19 cellular contexts compared by ENCODE assay signal in the genomic region with DNA sequence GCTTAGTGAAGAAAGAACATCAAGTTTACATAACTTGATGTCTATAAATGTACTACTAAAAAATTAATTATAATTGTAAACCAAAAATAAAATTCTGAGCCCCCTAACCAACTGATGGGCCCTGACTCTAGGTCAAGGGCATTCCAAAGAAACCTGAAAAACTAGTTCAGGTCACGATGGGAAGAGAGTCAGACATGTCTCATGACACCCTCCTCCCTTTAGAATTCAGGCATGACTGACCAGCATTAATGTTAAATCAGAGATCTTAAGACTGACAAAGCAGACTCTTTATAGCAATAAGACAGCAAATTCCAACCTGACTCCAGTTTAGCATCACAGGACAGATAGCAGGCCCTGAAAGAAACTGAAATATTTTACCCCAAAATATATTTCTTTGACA. TPM values are rescaled to one million over a fixed set of nuclear protein-coding genes. Genes with fewer than 3 reads are reported as not detected.
DNase-seq lines count a peak whose midpoint lies in the region; ATAC-seq and TF ChIP-seq lines count a peak whose summit lies in the region.
"Had no signal": no experiment of that assay in that cellular context is flagged by ENCODE, and none has a peak within 500 bp of the region (broad histone marks: within the 10 kb centered on the region; RNA-seq: fewer than 3 reads in every experiment).

No MANE protein-coding gene starts in this region.

- H4K20me1 ChIP-seq in mammary epithelial cell (ENCODE audit: insufficient read depth, low read length), result no peaks in the 10 kb centered on the region

- no peak overlapping the region for H3K4me2 ChIP-seq in mammary epithelial cell (ENCODE audit: insufficient read depth, low read depth, low read length)

- H3K4me3 ChIP-seq in mammary epithelial cell (replicated peaks in 1 of 3; ENCODE audit: insufficient read depth in 1 of 3, low read depth in 2 of 3, low read length in 3 of 3) (no peak overlapping the region), breast epithelium (no peak overlapping the region), endodermal cell (ENCODE audit: low read length) (no peak overlapping the region)

- peak overlapping the region; percentile 20 for H2AFZ ChIP-seq in mammary epithelial cell (ENCODE audit: low read depth, low read length)

- intact Hi-C loops in mammary epithelial cell (cut with micrococcal nuclease), result no loop called here
- intact Hi-C loops in breast epithelium (cut with DNase I; ENCODE audit: low total_unique reads), result no loop called here

- H3K4me1 ChIP-seq in mammary epithelial cell (ENCODE audit: insufficient read depth, low read length), result no peaks in the 10 kb centered on the region
- H3K4me1 ChIP-seq in breast epithelium, result no peaks in the 10 kb centered on the region
- H3K4me1 ChIP-seq in endodermal cell (ENCODE audit: control insufficient read depth, insufficient read depth, low read length), result peaks cover 2% of the 10 kb centered on the region
- H3K4me1 ChIP-seq: BE2C had no signal

- BruUV-seq in mammary epithelial cell (replicated peaks; lab: Mats Ljungman, UMichigan), result no TSS peak

- H3K27me3 Mint-ChIP-seq in endodermal cell (ENCODE audit: insufficient read depth), result no peaks in the 10 kb centered on the region
- H3K27me3 Mint-ChIP-seq: CD4-positive, alpha-beta T cell had no signal

- no peaks in the 10 kb centered on the region for H3K9me3 ChIP-seq in mammary epithelial cell (replicated peaks; ENCODE audit: insufficient read depth, low read length)
- no peaks in the 10 kb centered on the region for H3K9me3 ChIP-seq in breast epithelium
- no peaks in the 10 kb centered on the region for H3K9me3 ChIP-seq in endodermal cell (ENCODE audit: control insufficient read depth, low read length)
- H3K9me3 ChIP-seq: BE2C had no signal

- WGBS in mammary epithelial cell (ENCODE audit: low coverage, missing lambda C conversion rate), result 24% methylated on average over 1 of the region's 1 CpG
- 78 to 88% methylated on average over 1 of the region's 1 CpG for WGBS in endodermal cell (ENCODE audit: insufficient coverage in 1 of 2, insufficient read length in 1 of 2), 2 experiments

- H3K9me3 Mint-ChIP-seq in endodermal cell, result no peaks in the 10 kb centered on the region
- H3K9me3 Mint-ChIP-seq: CD4-positive, alpha-beta T cell had no signal

- peaks cover 24% of the 10 kb centered on the region for H3K4me1 Mint-ChIP-seq in endodermal cell

- in situ Hi-C loops in mammary epithelial cell (cut with MboI; ENCODE audit: low sequenced_read_pairs in 2 of 2), result no loop called here

- CTCF ChIA-PET in mammary epithelial cell (lab: Charles Lee; ENCODE audit: low non-redundant PET), result no interaction called here

- H3K36me3 ChIP-seq in mammary epithelial cell (ENCODE audit: insufficient read depth, low read length), result no peaks in the 10 kb centered on the region
- H3K36me3 ChIP-seq in breast epithelium, result no peaks in the 10 kb centered on the region
- H3K36me3 ChIP-seq in endodermal cell (ENCODE audit: control insufficient read depth, insufficient read depth, low read length), result no peaks in the 10 kb centered on the region
- H3K36me3 ChIP-seq: BE2C had no signal

- ATAC-seq in HG03571 (IDR thresholded peaks at IDR 0.05; ENCODE audit: unreplicated experiment) (no peak), GM21526 (IDR thresholded peaks at IDR 0.05; ENCODE audit: low FRiP score, unreplicated experiment) (no peak)

- H3K79me2 ChIP-seq in mammary epithelial cell (ENCODE audit: insufficient read depth, low read length), result no peaks in the 10 kb centered on the region

- H3K27ac ChIP-seq in mammary epithelial cell (ENCODE audit: insufficient read depth, low read depth, low read length) (no peak overlapping the region), breast epithelium (no peak overlapping the region), endodermal cell (ENCODE audit: low read depth, low read length) (no peak overlapping the region)
- H3K27ac ChIP-seq: 22Rv1 had no signal

- no peaks in the 10 kb centered on the region for H3K36me3 Mint-ChIP-seq in endodermal cell (ENCODE audit: low read depth)

- no peaks in the 10 kb centered on the region for H3K27me3 ChIP-seq in mammary epithelial cell (ENCODE audit: insufficient read depth, low read length)
- H3K27me3 ChIP-seq in breast epithelium, result no peaks in the 10 kb centered on the region
- no peaks in the 10 kb centered on the region for H3K27me3 ChIP-seq in endodermal cell (ENCODE audit: control insufficient read depth, insufficient read depth, low read length, poor library complexity, severe bottlenecking)
- H3K27me3 ChIP-seq: BE2C had no signal

- no peak overlapping the region for H3K4me3 Mint-ChIP-seq in endodermal cell
- H3K4me3 Mint-ChIP-seq: CD4-positive, alpha-beta T cell had no signal

- H3K9ac ChIP-seq in mammary epithelial cell (ENCODE audit: insufficient read depth, low read length), result no peak overlapping the region
- H3K9ac ChIP-seq in endodermal cell (ENCODE audit: extremely low read depth, low read length, poor library complexity, severe bottlenecking), result no peak overlapping the region

- TF ChIP-seq CTCF in mammary epithelial cell (conservative IDR thresholded peaks at IDR 0.05 in 1 of 2, IDR thresholded peaks at IDR 0.05 in 1 of 2; ENCODE audit: extremely low read depth in 1 of 2, insufficient read depth in 1 of 2, low read depth in 1 of 2, low read length in 2 of 2) (no peak), breast epithelium (IDR thresholded peaks at IDR 0.05) (no peak), endodermal cell (conservative IDR thresholded peaks at IDR 0.05) (no peak)

- DNase-seq in mammary epithelial cell (peak; percentile 32), breast epithelium (ENCODE audit: low spot score in 2 of 2) (no peak), endodermal cell (no peak), kidney tubule cell (ENCODE audit: low spot score) (peak; percentile 75), amniotic stem cell (lab: John Stamatoyannopoulos, UW) (no peak)
- no peak for DNase-seq in NK-92 treated with Interleukin-12 subunit alpha and Interleukin-12 subunit beta, amount 100 ng/mL, for 24 hours (lab: John Stamatoyannopoulos, UW)
- DNase-seq: BE2C; CD4-positive, alpha-beta T cell; GF-D8; IMR-90; Karpas-422; MM.1S; NCI-H1105; NCI-H1694; NCI-H226; NCI-H524 treated with DMSO at 0.1 percent for 48 hours had no signal

- dilution Hi-C loops in mammary epithelial cell (cut with HindIII; ENCODE audit: low sequenced_read_pairs), result no loop called here

- TF ChIP-seq POLR2A in breast epithelium (IDR thresholded peaks at IDR 0.05), result no peak

- peak overlapping the region; percentile 36 for H3K27ac Mint-ChIP-seq in endodermal cell
- H3K27ac Mint-ChIP-seq: CD4-positive, alpha-beta T cell had no signal

RNA-seq across cellular contexts. Expression of a gene that starts 21.6 kb away (rescaled TPM):
- 10 to 100 TPM in 1 of 2 donors, 1 to 10 TPM in 1; 9.6 to 12.0 TPM for total RNA-seq in mammary epithelial cell
- polyA plus RNA-seq in mammary epithelial cell, result 2.2 TPM
- polyA minus RNA-seq in mammary epithelial cell, result 1.2 TPM
- 10 to 100 TPM in 2 of 3 donors, 1 to 10 TPM in 1; 8.8 to 20.2 (median 15.7) TPM for total RNA-seq in breast epithelium
- total RNA-seq in endodermal cell, result 10 to 100 TPM in 1 of 2 donors, 1 to 10 TPM in 1; 8.7 to 12.4 TPM
- 8.2 TPM for polyA plus RNA-seq in endodermal cell (2013, experiment 1 of 2)
- polyA plus RNA-seq in endodermal cell (2013, experiment 2 of 2), result 8.7 TPM

Comparison
In these comparisons a context has a peak if more than half of its experiments do, and no peak if none do; other contexts are left out.
1. DNase-seq: peak in mammary epithelial cell (single experiment) and kidney tubule cell (single experiment); none in breast epithelium (0 of 2), endodermal cell (single experiment), NK-92 treated with Interleukin-12 subunit alpha and Interleukin-12 subunit beta, amount 100 ng/mL, for 24 hours (single experiment) and amniotic stem cell (single experiment).